ENCODE assay signal across 1 cellular context in the genomic region with DNA sequence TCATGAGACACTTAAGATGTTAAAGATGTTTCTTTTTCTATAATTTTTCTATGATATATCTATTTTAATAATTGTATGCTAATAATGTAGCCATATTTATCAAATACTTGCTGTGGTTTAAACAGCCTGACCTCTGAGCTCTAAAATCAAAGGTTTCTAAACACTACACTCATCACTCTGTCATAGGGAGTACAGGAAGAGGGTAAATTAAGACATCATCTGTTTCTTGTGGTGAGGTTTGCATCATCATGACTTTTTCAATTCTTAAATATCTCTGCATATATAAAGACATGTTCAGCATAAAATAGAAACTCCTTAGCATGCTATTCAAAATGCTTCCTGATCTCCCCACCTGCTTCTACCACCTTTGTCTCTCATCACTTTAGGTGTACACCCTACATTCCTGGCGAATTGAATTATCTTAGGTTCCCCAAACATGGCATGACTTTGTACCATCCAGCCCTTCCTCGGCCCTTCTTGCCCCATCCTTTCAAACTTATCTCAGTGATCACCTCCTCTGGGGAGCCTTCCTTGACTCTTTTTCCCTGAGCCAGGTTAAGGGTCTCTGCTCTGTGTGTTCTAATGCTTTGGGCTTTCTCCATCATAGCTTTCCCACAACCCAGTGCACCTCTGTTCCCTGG.
TF ChIP-seq lines count a peak whose summit lies in the region.

No MANE protein-coding gene starts in this region.

TF ChIP-seq in IMR-90, 13 proteins besides CTCF, POLR2A, EP300 and RAD21:
- TF ChIP-seq CEBPB (IDR thresholded peaks at IDR 0.05; ENCODE audit: low read depth, low read length) (no peak), RFX5 (IDR thresholded peaks at IDR 0.05; ENCODE audit: low read depth, low read length) (no peak)
TF ChIP-seq in IMR-90: peak in this region for 0.
